In genomic region chr7:88274856-88275255, GRCh38 we compare ENCODE assay signal across 3 cellular contexts. TPM values are rescaled to one million over a fixed set of nuclear protein-coding genes. Genes with fewer than 3 reads are reported as not detected.
"Had no signal": no experiment of that assay in that cellular context is flagged by ENCODE, and none has a peak within 500 bp of the region (broad histone marks: within the 10 kb centered on the region; RNA-seq: fewer than 3 reads in every experiment).

No MANE protein-coding gene starts in this region.

RNA-seq across cellular contexts. Expression of gene STEAP4, which starts 31.8 kb away (rescaled TPM):
- total RNA-seq: MCF 10A, SJSA1 had no signal
- polyA plus RNA-seq: SK-N-SH had no signal
